ENCODE assay signal across 26 cellular contexts in genomic region chr3:58801541-58801940, GRCh38.
"Had no signal": no experiment of that assay in that cellular context is flagged by ENCODE, and none has a peak within 500 bp of the region (broad histone marks: within the 10 kb centered on the region; RNA-seq: fewer than 3 reads in every experiment).

No MANE protein-coding gene starts in this region.

- H3K4me1 ChIP-seq: gastrocnemius medialis, right atrium auricular region had no signal

- H3K27ac ChIP-seq: epithelial cell of prostate, gastrocnemius medialis, right atrium auricular region, transverse colon had no signal

- H3K27me3 ChIP-seq: gastrocnemius medialis, right atrium auricular region, transverse colon had no signal

- H3K9me3 Mint-ChIP-seq: activated T-cell treated with anti-CD3 and anti-CD28 coated beads, Interleukin-2, amount 50 U/mL, for 4 hours; activated T-helper 17 cell treated with anti-CD3 and anti-CD28 coated beads, Interleukin-2, amount 50 U/mL, for 72 hours; stimulated activated naive B cell treated with anti-CD40 and anti-IgM and Interleukin-4, amounts not matched to agents 10 μg/mL and 1 μg/mL and 100 μg/mL, for 72 hours had no signal

- H3K36me3 ChIP-seq: gastrocnemius medialis, right atrium auricular region, transverse colon had no signal

- H3K4me1 Mint-ChIP-seq: activated T-helper 17 cell treated with anti-CD3 and anti-CD28 coated beads, Interleukin-2, amount 50 U/mL, for 72 hours; neural crest cell; stimulated activated naive B cell treated with anti-CD40 and anti-IgM and Interleukin-4, amounts not matched to agents 10 μg/mL and 1 μg/mL and 100 μg/mL, for 72 hours; T-helper 17 cell had no signal

- H3K27ac Mint-ChIP-seq: activated CD8-positive, alpha-beta T cell treated with anti-CD3 and anti-CD28 coated beads for 36 hours; activated T-helper 17 cell treated with anti-CD3 and anti-CD28 coated beads, Interleukin-2, amount 50 U/mL, for 72 hours; mesothelial cell of epicardium; naive thymus-derived CD4-positive, alpha-beta T cell; stimulated activated naive B cell treated with anti-CD40 and anti-IgM and Interleukin-4, amounts not matched to agents 10 μg/mL and 1 μg/mL and 100 μg/mL, for 72 hours; T-helper 17 cell; WTC11 had no signal

- ATAC-seq: activated CD8-positive, alpha-beta T cell treated with anti-CD3 and anti-CD28 coated beads for 36 hours; activated T-cell treated with anti-CD3 and anti-CD28 coated beads, Interleukin-2, amount 50 U/mL, for 4 hours; activated T-helper 17 cell treated with anti-CD3 and anti-CD28 coated beads, Interleukin-2, amount 50 U/mL, for 72 hours; gastrocnemius medialis; naive thymus-derived CD4-positive, alpha-beta T cell; stimulated activated naive B cell treated with anti-CD40 and anti-IgM and Interleukin-4, amounts not matched to agents 10 μg/mL and 1 μg/mL and 100 μg/mL, for 72 hours; T-helper 17 cell; WTC11 had no signal

- H3K9me3 ChIP-seq: gastrocnemius medialis, right atrium auricular region, transverse colon had no signal

- H3K27me3 Mint-ChIP-seq: activated T-helper 17 cell treated with anti-CD3 and anti-CD28 coated beads, Interleukin-2, amount 50 U/mL, for 72 hours; stimulated activated naive B cell treated with anti-CD40 and anti-IgM and Interleukin-4, amounts not matched to agents 10 μg/mL and 1 μg/mL and 100 μg/mL, for 72 hours; T-helper 17 cell had no signal

- DNase-seq: activated CD4-positive, alpha-beta T cell treated with anti-CD3 and anti-CD28 coated beads for 1 hour; activated CD4-positive, alpha-beta T cell treated with anti-CD3 and anti-CD28 coated beads, Interleukin-2, amount 50 U/mL, for 1 hour; activated CD8-positive, alpha-beta T cell treated with anti-CD3 and anti-CD28 coated beads for 36 hours; activated gamma-delta T cell treated with Interleukin-2 at 50 U/mL for 16 hours; activated naive CD4-positive, alpha-beta T cell treated with anti-CD3 and anti-CD28 coated beads, Interleukin-2, amount 50 U/mL, for 16 hours; activated T-cell treated with anti-CD3 and anti-CD28 coated beads, Interleukin-2, amount 50 U/mL, for 4 hours; amygdala; dermis blood vessel endothelial cell; effector CD4-positive, alpha-beta T cell; gastrocnemius medialis; hippocampal formation; left colon; naive thymus-derived CD4-positive, alpha-beta T cell; nucleus accumbens; stimulated activated CD4-positive, alpha-beta T cell treated with anti-CD3 and anti-CD28 coated beads, Interleukin-15, amount 100 ng/mL, for 24 hours; stimulated activated CD4-positive, alpha-beta T cell treated with anti-CD3 and anti-CD28 coated beads, Interleukin-2, amount 100 ng/mL, for 24 hours; stimulated activated naive B cell treated with anti-CD40 and anti-IgM and Interleukin-4, amounts not matched to agents 10 μg/mL and 1 μg/mL and 100 μg/mL, for 72 hours; T-helper 17 cell; T1000; transverse colon had no signal

- H3K4me3 Mint-ChIP-seq: activated CD8-positive, alpha-beta T cell treated with anti-CD3 and anti-CD28 coated beads for 36 hours; activated T-cell treated with anti-CD3 and anti-CD28 coated beads, Interleukin-2, amount 50 U/mL, for 4 hours; activated T-helper 17 cell treated with anti-CD3 and anti-CD28 coated beads, Interleukin-2, amount 50 U/mL, for 72 hours; mesothelial cell of epicardium; naive thymus-derived CD4-positive, alpha-beta T cell; neural crest cell; stimulated activated naive B cell treated with anti-CD40 and anti-IgM and Interleukin-4, amounts not matched to agents 10 μg/mL and 1 μg/mL and 100 μg/mL, for 72 hours; T-helper 17 cell; WTC11 had no signal

- H3K4me3 ChIP-seq: gastrocnemius medialis, right atrium auricular region, transverse colon had no signal

- H3K36me3 Mint-ChIP-seq: naive thymus-derived CD4-positive, alpha-beta T cell; stimulated activated naive B cell treated with anti-CD40 and anti-IgM and Interleukin-4, amounts not matched to agents 10 μg/mL and 1 μg/mL and 100 μg/mL, for 72 hours had no signal
